ENCODE assay signal across 9 cellular contexts in the genomic region with DNA sequence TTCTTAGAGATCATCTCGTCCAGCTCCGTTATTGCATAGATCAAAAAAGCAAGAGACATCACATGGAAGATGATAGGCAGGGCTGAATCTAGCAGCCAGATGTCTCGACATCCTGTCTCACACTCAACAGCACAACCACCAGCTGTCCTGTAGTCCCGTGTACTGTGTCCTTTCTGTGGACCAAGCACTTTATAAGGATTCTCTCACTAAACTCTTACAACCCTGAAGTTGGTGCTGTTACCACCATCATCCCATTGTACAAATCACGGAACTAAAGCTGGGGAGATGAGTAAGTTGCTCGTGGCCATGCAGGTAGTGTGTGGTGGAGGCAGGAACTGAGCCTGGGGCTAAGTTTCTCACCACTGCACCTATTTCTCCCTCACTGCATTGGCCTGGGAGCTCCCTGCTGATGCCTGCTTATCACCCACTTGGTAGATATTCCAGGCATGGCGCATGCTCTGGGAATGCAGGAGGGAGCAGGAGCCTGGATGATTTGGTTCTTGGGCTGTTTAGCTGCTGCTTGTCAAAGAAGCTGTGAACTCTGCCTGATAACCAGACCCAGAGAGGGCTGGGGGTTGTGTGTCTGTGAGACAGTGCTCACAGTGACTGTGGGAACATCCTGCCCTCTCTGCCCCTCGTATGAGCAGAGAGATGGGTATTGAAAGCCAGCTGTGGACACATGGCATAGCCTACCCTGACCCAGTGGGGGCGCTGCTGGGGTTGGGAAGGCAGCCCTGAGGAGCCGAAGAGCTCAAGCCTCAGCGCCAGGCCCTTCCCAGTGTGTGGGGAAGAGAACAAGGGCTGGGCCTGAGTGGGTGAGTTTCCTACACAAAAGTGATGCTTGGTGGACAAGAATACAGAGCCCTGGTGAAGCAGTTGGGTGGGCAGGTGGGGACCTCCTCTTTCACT. TPM values are rescaled to one million over a fixed set of nuclear protein-coding genes. Genes with fewer than 3 reads are reported as not detected.
DNase-seq lines count a peak whose midpoint lies in the region; ATAC-seq, FAIRE-seq and TF ChIP-seq lines count a peak whose summit lies in the region.
"Had no signal": no experiment of that assay in that cellular context is flagged by ENCODE, and none has a peak within 500 bp of the region (broad histone marks: within the 10 kb centered on the region; RNA-seq: fewer than 3 reads in every experiment).

No MANE protein-coding gene starts in this region.

- peak; percentile 69 for TF ChIP-seq CTCF in NB4 (IDR thresholded peaks at IDR 0.05; ENCODE audit: low read depth, low read length)
- peak; percentile 45 for TF ChIP-seq CTCF in choroid plexus epithelial cell (conservative IDR thresholded peaks at IDR 0.05; ENCODE audit: low read depth, low read length)
- peak in 2 of 3 donors; percentile 1 to 6 for TF ChIP-seq CTCF in ovary (IDR thresholded peaks at IDR 0.05)

- intact Hi-C loops in ovary (cut with DNase I) = loop anchor here (2.0 to 5.0 kb wide), 2 partner anchors 177 to 179 kb away; no protein-coding TSS in a partner anchor

- FAIRE-seq in urothelium cell line (lab: Jason Lieb, UNC) = no peak

- H3K27me3 ChIP-seq in ovary = no peaks in the 10 kb centered on the region

- TF ChIP-seq EP300 in ovary (IDR thresholded peaks at IDR 0.05) = no peak

- WGBS in ovary, 3 donors = 56 to 59% (median 57%) methylated on average over 11 of the region's 11 CpGs

- no peak overlapping the region for H3K4me3 ChIP-seq in NB4 (ENCODE audit: low read depth, low read length)
- no peak overlapping the region for H3K4me3 ChIP-seq in choroid plexus epithelial cell (ENCODE audit: low read depth, low read length)
- H3K4me3 ChIP-seq in ovary = no peak overlapping the region

- H3K36me3 ChIP-seq in ovary = no peaks in the 10 kb centered on the region

- DNase-seq in NCI-H748 (lab: John Stamatoyannopoulos, UW; ENCODE audit: unreplicated experiment) (peak; percentile 6), NCI-H748 treated with DMSO at 0.1 percent for 48 hours (lab: John Stamatoyannopoulos, UW) (no peak), NB4 (ENCODE audit: low read depth) (peak; percentile 56), choroid plexus epithelial cell (ENCODE audit: low read depth) (no peak), ovary (no peak), urothelium cell line (ENCODE audit: low spot score) (no peak)
- no peak for DNase-seq in activated CD4-positive, alpha-beta T cell treated with anti-CD3 and anti-CD28 coated beads, Interleukin-2, amount 50 U/mL, for 1 hour

- H3K4me1 ChIP-seq in ovary (ENCODE audit: insufficient read depth) = no peaks in the 10 kb centered on the region

- no peak overlapping the region for H3K27ac ChIP-seq in ovary

- H3K9me3 ChIP-seq in ovary = no peaks in the 10 kb centered on the region

- no peak for ATAC-seq in GM21447 (IDR thresholded peaks at IDR 0.05; ENCODE audit: unreplicated experiment)

- TF ChIP-seq POLR2A in NB4 (IDR thresholded peaks at IDR 0.05; ENCODE audit: extremely low read depth, insufficient read length) (no peak), ovary (IDR thresholded peaks at IDR 0.05) (no peak)

RNA-seq across cellular contexts. Expression of a gene that starts 13.6 kb away (rescaled TPM):
- total RNA-seq in ovary = 1 to 10 TPM; 1.0 to 2.6 (median 1.6) TPM
- polyA plus RNA-seq in ovary = under 1 TPM; 0.35 to 0.53 TPM

RNA-seq across cellular contexts. Expression of a gene that starts 32.7 kb away (rescaled TPM):
- 10 to 100 TPM; 42.0 to 67.4 (median 46.6) TPM for total RNA-seq in ovary
- 10 to 100 TPM; 44.0 to 72.4 TPM for polyA plus RNA-seq in ovary

RNA-seq across cellular contexts. Expression of a gene that starts 45.9 kb away (rescaled TPM):
- total RNA-seq in ovary = not detected
- polyA plus RNA-seq in ovary = not detected
- polyA plus RNA-seq: urinary bladder had no signal

Comparison
In these comparisons a context has a peak if more than half of its experiments do, and no peak if none do; other contexts are left out.
1. DNase-seq: peak in NCI-H748 (single experiment) and NB4 (single experiment); none in NCI-H748 treated with DMSO at 0.1 percent for 48 hours (single experiment), choroid plexus epithelial cell (single experiment), ovary (0 of 5), urothelium cell line (single experiment) and activated CD4-positive, alpha-beta T cell treated with anti-CD3 and anti-CD28 coated beads, Interleukin-2, amount 50 U/mL, for 1 hour (single experiment).
2. CTCF ChIP-seq: peak in every context shown above with its lines; median percentile 69 in NB4; 45 in choroid plexus epithelial cell; 4 in ovary.